In genomic region chr12:47184229-47184628, GRCh38 we compare ENCODE assay signal across 12 cellular contexts.
"Had no signal": no experiment of that assay in that cellular context is flagged by ENCODE, and none has a peak within 500 bp of the region (broad histone marks: within the 10 kb centered on the region; RNA-seq: fewer than 3 reads in every experiment).

No MANE protein-coding gene starts in this region.

- H3K27me3 ChIP-seq: colonic mucosa, esophagus muscularis mucosa had no signal

- ATAC-seq: activated T-cell treated with anti-CD3 and anti-CD28 coated beads, Interleukin-2, amount 50 U/mL, for 4 hours; left colon; natural killer cell; stimulated activated memory B cell treated with anti-CD40 and anti-IgM and Interleukin-4, amounts not matched to agents 10 μg/mL and 1 μg/mL and 100 μg/mL, for 72 hours had no signal

- H3K27ac ChIP-seq: colonic mucosa, esophagus muscularis mucosa had no signal

- H3K36me3 ChIP-seq: colonic mucosa, esophagus muscularis mucosa had no signal

- DNase-seq: activated CD4-positive, alpha-beta memory T cell treated with anti-CD3 and anti-CD28 coated beads, Interleukin-2, amount 10 ng/mL, durations not matched to agents 7 days and 5 days; activated CD4-positive, alpha-beta T cell treated with anti-CD3 and anti-CD28 coated beads for 1 hour; activated effector memory CD4-positive, alpha-beta T cell treated with Interleukin-2 at 50 U/mL for 16 hours; activated naive CD4-positive, alpha-beta T cell treated with anti-CD3 and anti-CD28 coated beads, Interleukin-2, amount 50 U/mL, for 16 hours; activated T-cell treated with anti-CD3 and anti-CD28 coated beads, Interleukin-2, amount 50 U/mL, for 4 hours; colonic mucosa; left colon; natural killer cell; posterior cingulate gyrus; stimulated activated CD4-positive, alpha-beta T cell treated with anti-CD3 and anti-CD28 coated beads, Interleukin-2, amount 100 ng/mL, for 48 hours had no signal

- H3K4me3 ChIP-seq: colonic mucosa, esophagus muscularis mucosa had no signal

- H3K4me1 ChIP-seq: colonic mucosa had no signal

- H3K9me3 ChIP-seq: colonic mucosa, esophagus muscularis mucosa had no signal
